ENCODE assay signal across 8 cellular contexts in the genomic region with DNA sequence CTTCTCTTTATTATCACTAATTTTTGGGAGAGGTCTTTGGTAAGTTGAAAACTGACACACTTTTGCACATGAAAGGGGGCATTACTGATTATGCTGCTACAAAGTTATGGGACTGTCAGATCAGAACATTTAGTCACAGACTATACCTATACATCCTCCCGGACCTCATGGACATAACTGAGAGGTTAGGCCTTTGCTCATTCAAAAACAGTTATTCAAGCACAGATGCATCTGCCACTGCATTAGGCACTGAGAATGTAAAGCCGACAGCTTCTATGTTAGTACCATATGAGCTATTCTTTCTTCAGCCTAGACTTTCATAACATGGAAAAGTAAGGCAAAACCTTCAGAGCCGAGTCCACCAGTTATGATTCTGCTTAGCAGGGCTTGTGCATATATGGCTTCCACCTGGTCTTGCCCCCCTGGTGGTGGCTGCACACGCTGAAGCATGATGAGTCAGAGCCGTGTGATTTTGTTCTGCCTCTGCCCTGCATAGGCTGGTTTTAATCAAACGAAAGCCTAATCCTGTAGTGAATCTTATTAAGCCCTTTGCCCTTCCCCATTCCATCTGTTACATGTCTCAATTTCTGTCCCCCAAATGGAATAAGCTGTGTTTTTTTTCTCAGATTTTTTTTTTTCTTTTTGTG. TPM values are rescaled to one million over a fixed set of nuclear protein-coding genes. Genes with fewer than 3 reads are reported as not detected.
DNase-seq lines count a peak whose midpoint lies in the region; TF ChIP-seq lines count a peak whose summit lies in the region.

No MANE protein-coding gene starts in this region.

- intact Hi-C loops in activated T-helper 1 cell treated with anti-CD3 and anti-CD28 coated beads, Interleukin-12 subunit alpha, Interleukin-12 subunit beta, Interleukin-2, Interleukin-4 antibody, amounts not matched to agents 30 ng/mL and 10 ng/mL and 1 ng/mL, durations not matched to agents 14 hours and 24 hours and 36 hours (cut with micrococcal nuclease) = no loop called here

- no peaks in the 10 kb centered on the region for H3K9me3 Mint-ChIP-seq in mesothelial cell of epicardium
- H3K9me3 Mint-ChIP-seq in activated T-helper 1 cell treated with anti-CD3 and anti-CD28 coated beads, Interleukin-12 subunit alpha, Interleukin-12 subunit beta, Interleukin-2, Interleukin-4 antibody, amounts not matched to agents 30 ng/mL and 10 ng/mL and 1 ng/mL, durations not matched to agents 14 hours and 24 hours and 36 hours = no peaks in the 10 kb centered on the region

- TF ChIP-seq CTCF in coronary artery (IDR thresholded peaks at IDR 0.05) (no peak), mesothelial cell of epicardium (IDR thresholded peaks at IDR 0.05; ENCODE audit: unreplicated experiment) (no peak)

- H3K27ac Mint-ChIP-seq in mesothelial cell of epicardium = peak overlapping the region; percentile 52
- no peak overlapping the region for H3K27ac Mint-ChIP-seq in activated T-helper 1 cell treated with anti-CD3 and anti-CD28 coated beads, Interleukin-12 subunit alpha, Interleukin-12 subunit beta, Interleukin-2, Interleukin-4 antibody, amounts not matched to agents 30 ng/mL and 10 ng/mL and 1 ng/mL, durations not matched to agents 14 hours and 24 hours and 36 hours

- DNase-seq in AG20443 (ENCODE audit: low spot score) (peak; percentile 72), H4 (ENCODE audit: low spot score) (peak; percentile 74), NCI-H774 (lab: John Stamatoyannopoulos, UW) (peak; percentile 45), coronary artery (ENCODE audit: low spot score) (no peak), mesothelial cell of epicardium (ENCODE audit: low spot score in 2 of 2, unreplicated experiment in 2 of 2) (no peak), GDM1 (lab: John Stamatoyannopoulos, UW) (no peak), NOMO-1 (lab: John Stamatoyannopoulos, UW; ENCODE audit: unreplicated experiment in 2 of 2) (no peak)
- DNase-seq in activated T-helper 1 cell treated with anti-CD3 and anti-CD28 coated beads, Interleukin-12 subunit alpha, Interleukin-12 subunit beta, Interleukin-2, Interleukin-4 antibody, amounts not matched to agents 30 ng/mL and 10 ng/mL and 1 ng/mL, durations not matched to agents 14 hours and 24 hours and 36 hours (ENCODE audit: low spot score) = no peak

- H3K4me3 ChIP-seq in coronary artery = no peak overlapping the region

- peaks cover 37% of the 10 kb centered on the region for H3K4me1 Mint-ChIP-seq in mesothelial cell of epicardium
- H3K4me1 Mint-ChIP-seq in activated T-helper 1 cell treated with anti-CD3 and anti-CD28 coated beads, Interleukin-12 subunit alpha, Interleukin-12 subunit beta, Interleukin-2, Interleukin-4 antibody, amounts not matched to agents 30 ng/mL and 10 ng/mL and 1 ng/mL, durations not matched to agents 14 hours and 24 hours and 36 hours (ENCODE audit: low read depth) = no peaks in the 10 kb centered on the region

- no peak overlapping the region for H3K4me3 Mint-ChIP-seq in mesothelial cell of epicardium
- H3K4me3 Mint-ChIP-seq in activated T-helper 1 cell treated with anti-CD3 and anti-CD28 coated beads, Interleukin-12 subunit alpha, Interleukin-12 subunit beta, Interleukin-2, Interleukin-4 antibody, amounts not matched to agents 30 ng/mL and 10 ng/mL and 1 ng/mL, durations not matched to agents 14 hours and 24 hours and 36 hours = no peak overlapping the region

- H3K27ac ChIP-seq in coronary artery = peak overlapping the region; percentile 17 to 63

- H3K36me3 Mint-ChIP-seq in mesothelial cell of epicardium = no peaks in the 10 kb centered on the region
- H3K36me3 Mint-ChIP-seq in activated T-helper 1 cell treated with anti-CD3 and anti-CD28 coated beads, Interleukin-12 subunit alpha, Interleukin-12 subunit beta, Interleukin-2, Interleukin-4 antibody, amounts not matched to agents 30 ng/mL and 10 ng/mL and 1 ng/mL, durations not matched to agents 14 hours and 24 hours and 36 hours (ENCODE audit: low read depth) = no peaks in the 10 kb centered on the region

- H3K27me3 Mint-ChIP-seq in mesothelial cell of epicardium (ENCODE audit: low read depth) = peaks cover 24% of the 10 kb centered on the region
- peaks cover 3% of the 10 kb centered on the region for H3K27me3 Mint-ChIP-seq in activated T-helper 1 cell treated with anti-CD3 and anti-CD28 coated beads, Interleukin-12 subunit alpha, Interleukin-12 subunit beta, Interleukin-2, Interleukin-4 antibody, amounts not matched to agents 30 ng/mL and 10 ng/mL and 1 ng/mL, durations not matched to agents 14 hours and 24 hours and 36 hours (ENCODE audit: insufficient read depth)

RNA-seq across cellular contexts. Expression of a gene that starts 21.8 kb away (rescaled TPM):
- total RNA-seq in H4 (2014; rRNA removed; shearing (Covaris generic)) = not detected in 2 replicates
- total RNA-seq in mesothelial cell of epicardium = not detected in 3 replicates
- not detected in 2 replicates for total RNA-seq in activated T-helper 1 cell treated with anti-CD3 and anti-CD28 coated beads, Interleukin-12 subunit alpha, Interleukin-12 subunit beta, Interleukin-2, Interleukin-4 antibody, amounts not matched to agents 30 ng/mL and 10 ng/mL and 1 ng/mL, durations not matched to agents 14 hours and 24 hours and 36 hours

RNA-seq across cellular contexts. Expression of a gene that starts 23.0 kb away (rescaled TPM):
- not detected in 2 replicates for total RNA-seq in H4 (2014; rRNA removed; shearing (Covaris generic))
- total RNA-seq in mesothelial cell of epicardium = not detected in 3 replicates
- total RNA-seq in activated T-helper 1 cell treated with anti-CD3 and anti-CD28 coated beads, Interleukin-12 subunit alpha, Interleukin-12 subunit beta, Interleukin-2, Interleukin-4 antibody, amounts not matched to agents 30 ng/mL and 10 ng/mL and 1 ng/mL, durations not matched to agents 14 hours and 24 hours and 36 hours = not detected in 2 replicates

Comparison
In these comparisons a context has a peak if more than half of its experiments do, and no peak if none do; other contexts are left out.
1. DNase-seq: peak in AG20443 (single experiment), H4 (single experiment) and NCI-H774 (single experiment); none in coronary artery (single experiment), mesothelial cell of epicardium (0 of 2), GDM1 (single experiment), NOMO-1 (0 of 2) and activated T-helper 1 cell treated with anti-CD3 and anti-CD28 coated beads, Interleukin-12 subunit alpha, Interleukin-12 subunit beta, Interleukin-2, Interleukin-4 antibody, amounts not matched to agents 30 ng/mL and 10 ng/mL and 1 ng/mL, durations not matched to agents 14 hours and 24 hours and 36 hours (single experiment).